Comparison of ENCODE assay signal across 9 cellular contexts in the genomic region with DNA sequence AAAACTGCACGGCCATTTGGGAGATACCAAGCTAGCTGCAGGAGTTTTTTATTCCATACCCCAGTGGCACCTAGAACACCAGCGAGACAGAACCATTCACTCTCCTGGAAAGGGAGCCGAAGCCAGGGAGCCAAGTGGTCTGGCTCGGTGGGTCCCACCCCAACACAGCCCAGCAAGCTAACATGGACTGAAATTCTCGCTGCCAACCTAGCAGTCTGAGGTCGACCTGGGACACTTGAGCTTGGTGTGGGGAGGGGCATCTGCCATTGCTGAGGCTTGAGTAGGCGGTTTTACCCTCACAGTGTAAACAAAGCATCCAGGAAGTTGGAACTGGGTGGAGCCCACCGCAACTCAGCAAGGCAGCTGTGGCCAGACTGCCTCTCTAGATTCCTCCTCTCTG.
A peak's percentile ranks its signal among the peaks of the same experiment; 100 is the strongest.
DNase-seq lines count a peak whose midpoint lies in the region; ATAC-seq, FAIRE-seq and TF ChIP-seq lines count a peak whose summit lies in the region.
"Had no signal": no experiment of that assay in that cellular context is flagged by ENCODE, and none has a peak within 500 bp of the region (broad histone marks: within the 10 kb centered on the region; RNA-seq: fewer than 3 reads in every experiment).

No MANE protein-coding gene starts in this region.

- TF ChIP-seq CTCF in DND-41 (IDR thresholded peaks at IDR 0.05; ENCODE audit: borderline replicate concordance, extremely low read depth, low read length, poor library complexity, severe bottlenecking) = no peak
- TF ChIP-seq CTCF in NB4 (IDR thresholded peaks at IDR 0.05; ENCODE audit: low read depth, low read length) = no peak
- TF ChIP-seq CTCF in progenitor cell of endocrine pancreas (IDR thresholded peaks at IDR 0.05; ENCODE audit: unreplicated experiment) = no peak
- no peak for TF ChIP-seq CTCF in pancreas (IDR thresholded peaks at IDR 0.05)

- peak; percentile 86 for ATAC-seq in DND-41 (ENCODE audit: insufficient read depth, low read depth)
- ATAC-seq in esophagus mucosa = no peak
- no peak for ATAC-seq in pancreas

- H3K27me3 ChIP-seq in DND-41 (ENCODE audit: insufficient read depth, low read length, poor library complexity) (no peaks in the 10 kb centered on the region), pancreas (no peaks in the 10 kb centered on the region)
- H3K27me3 ChIP-seq: neutrophil had no signal

- TF ChIP-seq POLR2A in NB4 (IDR thresholded peaks at IDR 0.05; ENCODE audit: extremely low read depth, insufficient read length) = no peak

- peaks cover 36% of the 10 kb centered on the region for H3K4me1 ChIP-seq in DND-41 (ENCODE audit: insufficient read depth, low read length)
- peaks cover 0 to 9% (median 8%) of the 10 kb centered on the region in 3 donors for H3K4me1 ChIP-seq in pancreas

- DNase-seq in DND-41 = peak; percentile 81
- peak; percentile 25 for DNase-seq in NB4 (ENCODE audit: low read depth)
- DNase-seq in activated T-cell treated with anti-CD3 and anti-CD28 coated beads, Interleukin-2, amount 50 U/mL, for 24 hours = peak; percentile 36
- DNase-seq in myocyte (ENCODE audit: low read depth) = peak; percentile 67
- no peak for DNase-seq in progenitor cell of endocrine pancreas (ENCODE audit: low spot score, unreplicated experiment)
- no peak for DNase-seq in D341Med (ENCODE audit: low spot score)
- no peak for DNase-seq in pancreas

- no peaks in the 10 kb centered on the region for H4K20me1 ChIP-seq in DND-41 (ENCODE audit: insufficient read depth, low read length)

- WGBS in pancreas, 2 donors = 65 to 66% methylated on average over 8 of the region's 8 CpGs

- peak overlapping the region; percentile 71 for H3K27ac Mint-ChIP-seq in activated T-cell treated with anti-CD3 and anti-CD28 coated beads, Interleukin-2, amount 50 U/mL, for 24 hours
- H3K27ac Mint-ChIP-seq in progenitor cell of endocrine pancreas = no peak overlapping the region

- intact Hi-C loops in pancreas (cut with DNase I) = no loop called here

- peaks cover 54% of the 10 kb centered on the region for H3K4me1 Mint-ChIP-seq in activated T-cell treated with anti-CD3 and anti-CD28 coated beads, Interleukin-2, amount 50 U/mL, for 24 hours (ENCODE audit: low read depth)
- peaks cover 3% of the 10 kb centered on the region for H3K4me1 Mint-ChIP-seq in progenitor cell of endocrine pancreas (ENCODE audit: low read depth)

- H3K36me3 Mint-ChIP-seq in activated T-cell treated with anti-CD3 and anti-CD28 coated beads, Interleukin-2, amount 50 U/mL, for 24 hours (ENCODE audit: low read depth) = peaks cover 32% of the 10 kb centered on the region
- H3K36me3 Mint-ChIP-seq in progenitor cell of endocrine pancreas (ENCODE audit: insufficient read depth) = peaks cover 4% of the 10 kb centered on the region

- peak overlapping the region; percentile 44 for H3K9ac ChIP-seq in DND-41 (ENCODE audit: low read depth, low read length)

- H3K9me3 ChIP-seq in DND-41 (ENCODE audit: insufficient read depth, low read length, severe bottlenecking) (no peaks in the 10 kb centered on the region), pancreas (no peaks in the 10 kb centered on the region)
- H3K9me3 ChIP-seq: neutrophil had no signal

- H3K27ac ChIP-seq in DND-41 (ENCODE audit: low read length) (peak overlapping the region; percentile 76), pancreas (no peak overlapping the region)
- H3K27ac ChIP-seq: neutrophil had no signal

- no peak for FAIRE-seq in pancreas (lab: Jason Lieb, UNC)

- peak overlapping the region; percentile 55 for H3K4me2 ChIP-seq in DND-41 (ENCODE audit: insufficient read depth, low read length)

- H3K4me3 Mint-ChIP-seq in activated T-cell treated with anti-CD3 and anti-CD28 coated beads, Interleukin-2, amount 50 U/mL, for 24 hours = no peak overlapping the region
- no peak overlapping the region for H3K4me3 Mint-ChIP-seq in progenitor cell of endocrine pancreas (ENCODE audit: low read depth)

- no peaks in the 10 kb centered on the region for H3K27me3 Mint-ChIP-seq in activated T-cell treated with anti-CD3 and anti-CD28 coated beads, Interleukin-2, amount 50 U/mL, for 24 hours
- H3K27me3 Mint-ChIP-seq in progenitor cell of endocrine pancreas = no peaks in the 10 kb centered on the region

- H3K79me2 ChIP-seq in DND-41 (ENCODE audit: insufficient read depth, low read length) = no peaks in the 10 kb centered on the region

- H3K4me3 ChIP-seq in DND-41 (ENCODE audit: low read depth in 1 of 2, low read length in 2 of 2) (peak overlapping the region in 1 of 2 experiments; percentile 29; a peak in 1 of 4 replicates), NB4 (ENCODE audit: low read depth, low read length) (no peak overlapping the region), pancreas (no peak overlapping the region)

- H3K36me3 ChIP-seq in DND-41 (ENCODE audit: insufficient read depth, low read length) (no peaks in the 10 kb centered on the region), pancreas (no peaks in the 10 kb centered on the region)
- H3K36me3 ChIP-seq: neutrophil had no signal

- H2AFZ ChIP-seq in DND-41 (ENCODE audit: low read depth, low read length) = peak overlapping the region; percentile 67

- peaks cover 46% of the 10 kb centered on the region for H3K9me3 Mint-ChIP-seq in activated T-cell treated with anti-CD3 and anti-CD28 coated beads, Interleukin-2, amount 50 U/mL, for 24 hours
- H3K9me3 Mint-ChIP-seq in progenitor cell of endocrine pancreas (ENCODE audit: low read depth) = peaks cover 33% of the 10 kb centered on the region

Comparison
In these comparisons a context has a peak if more than half of its experiments do, and no peak if none do; other contexts are left out.
1. DNase-seq: peak in DND-41 (single experiment), NB4 (single experiment), activated T-cell treated with anti-CD3 and anti-CD28 coated beads, Interleukin-2, amount 50 U/mL, for 24 hours (single experiment) and myocyte (single experiment); none in progenitor cell of endocrine pancreas (single experiment), D341Med (single experiment) and pancreas (0 of 6).